In genomic region chr14:83556746-83557460, GRCh38 we compare ENCODE assay signal across 18 cellular contexts.
DNase-seq lines count a peak whose midpoint lies in the region; ATAC-seq and TF ChIP-seq lines count a peak whose summit lies in the region.
"Had no signal": no experiment of that assay in that cellular context is flagged by ENCODE, and none has a peak within 500 bp of the region (broad histone marks: within the 10 kb centered on the region; RNA-seq: fewer than 3 reads in every experiment).

No MANE protein-coding gene starts in this region.

- no peak for TF ChIP-seq CTCF in IMR-90 (conservative IDR thresholded peaks at IDR 0.05; ENCODE audit: low read depth, low read length)
- TF ChIP-seq CTCF in brain microvascular endothelial cell (IDR thresholded peaks at IDR 0.05; ENCODE audit: low read depth, low read length, missing control alignments), result no peak

- peak overlapping the region; percentile 59; the same call in 1 of the 3 replicates for H2BK15ac ChIP-seq in IMR-90 (ENCODE audit: low read depth, low read length)

- no peak for TF ChIP-seq POLR2A in IMR-90 (IDR thresholded peaks at IDR 0.05; ENCODE audit: low read depth, low read length)

- no peak overlapping the region for H3K4me3 Mint-ChIP-seq in naive thymus-derived CD4-positive, alpha-beta T cell
- H3K4me3 Mint-ChIP-seq: activated CD4-positive, alpha-beta memory T cell treated with anti-CD3 and anti-CD28 coated beads, Interleukin-2, amount 10 ng/mL, durations not matched to agents 7 days and 5 days; stimulated activated naive B cell treated with anti-CD40 and anti-IgM and Interleukin-4, amounts not matched to agents 10 μg/mL and 1 μg/mL and 100 μg/mL, for 72 hours had no signal

- peak overlapping the region; percentile 69; the same call in 1 of the 2 replicates for H3K18ac ChIP-seq in IMR-90 (ENCODE audit: low read depth, low read length)

- WGBS in IMR-90 (ENCODE audit: extremely low coverage in 2 of 2, insufficient read length in 1 of 2), 2 experiments, result no CpG with 5 or more reads among the region's 9 CpGs

- H3K27ac ChIP-seq in IMR-90 (ENCODE audit: insufficient read depth, low read length) (peak overlapping the region; percentile 53; the same call in 1 of the 2 replicates), brain microvascular endothelial cell (peak overlapping the region; percentile 87)
- no peak overlapping the region for H3K27ac ChIP-seq in naive thymus-derived CD4-positive, alpha-beta T cell (ENCODE audit: low read depth, low read length)
- H3K27ac ChIP-seq: colonic mucosa, PC-9, upper lobe of left lung had no signal

- CTCF ChIA-PET in IMR-90 (lab: Yijun Ruan, JAX), result interaction anchor here (0.8 kb wide), 1 partner anchor 524 kb away, joined by 3 read pairs; no protein-coding TSS in a partner anchor
- CTCF ChIA-PET in naive thymus-derived CD4-positive, alpha-beta T cell (lab: Charles Lee), result no interaction called here

- H3K36me3 ChIP-seq in IMR-90 (ENCODE audit: control insufficient read depth, insufficient read depth, low read length) (no peaks in the 10 kb centered on the region), brain microvascular endothelial cell (replicated peaks) (no peaks in the 10 kb centered on the region)
- no peaks in the 10 kb centered on the region for H3K36me3 ChIP-seq in naive thymus-derived CD4-positive, alpha-beta T cell (ENCODE audit: control insufficient read depth in 2 of 3, insufficient read depth in 3 of 3, low read length in 3 of 3)
- H3K36me3 ChIP-seq: colonic mucosa, upper lobe of left lung had no signal

- peak overlapping the region; percentile 59; the same call in 1 of the 2 replicates for H4K5ac ChIP-seq in IMR-90 (ENCODE audit: low read depth, low read length)

- H3K9ac ChIP-seq in IMR-90 (ENCODE audit: low read depth, low read length), result no peak overlapping the region

- peak overlapping the region; percentile 40 for H4K91ac ChIP-seq in IMR-90 (ENCODE audit: insufficient read depth, low read depth, low read length)

- no TSS peak for BruUV-seq in IMR-90 (replicated peaks; lab: Mats Ljungman, UMichigan)

- H2AK5ac ChIP-seq in IMR-90 (ENCODE audit: low read depth, low read length), result no peak overlapping the region

- 0 out of 2 replicates have a peak overlapping the region, but pooled peaks have one; percentile 27 for H3K14ac ChIP-seq in IMR-90 (replicated peaks; ENCODE audit: low read depth, low read length)

- peaks cover 5% of the 10 kb centered on the region; the same call in 1 of the 2 replicates for H3K9me3 ChIP-seq in IMR-90 (ENCODE audit: control insufficient read depth, insufficient read depth, low read length)
- H3K9me3 ChIP-seq in naive thymus-derived CD4-positive, alpha-beta T cell (ENCODE audit: control insufficient read depth in 2 of 3, low read length in 3 of 3), result peaks cover 0 to 11% (median 4%) of the 10 kb centered on the region in 3 experiments
- H3K9me3 ChIP-seq: colonic mucosa, upper lobe of left lung had no signal

- H3K79me1 ChIP-seq in IMR-90 (ENCODE audit: low read depth in 1 of 2, low read length in 2 of 2), result no peaks in the 10 kb centered on the region

- no peak overlapping the region for H2AFZ ChIP-seq in IMR-90 (replicated peaks; ENCODE audit: low read length, poor library complexity)
- H2AFZ ChIP-seq: PC-9 had no signal

- in situ Hi-C loops in IMR-90 (cut with MboI; ENCODE audit: low sequenced_read_pairs) (no loop called here), brain microvascular endothelial cell (cut with HindIII; ENCODE audit: low pct_ligation_motif_present, low sequenced_read_pairs) (no loop called here)

- no peak overlapping the region for H3K23ac ChIP-seq in IMR-90 (ENCODE audit: low read depth, low read length)

- peaks cover 0 to 3% (median 0%) of the 10 kb centered on the region in 5 donors for H3K36me3 Mint-ChIP-seq in naive thymus-derived CD4-positive, alpha-beta T cell
- H3K36me3 Mint-ChIP-seq: stimulated activated naive B cell treated with anti-CD40 and anti-IgM and Interleukin-4, amounts not matched to agents 10 μg/mL and 1 μg/mL and 100 μg/mL, for 72 hours had no signal

- H3K4me3 ChIP-seq in IMR-90 (ENCODE audit: insufficient read depth, low read depth, low read length) (no peak overlapping the region), brain microvascular endothelial cell (ENCODE audit: low read depth, low read length) (no peak overlapping the region)
- no peak overlapping the region for H3K4me3 ChIP-seq in naive thymus-derived CD4-positive, alpha-beta T cell (ENCODE audit: low read length)
- H3K4me3 ChIP-seq: colonic mucosa, PC-9, upper lobe of left lung had no signal

- H3K4me1 ChIP-seq in IMR-90 (ENCODE audit: control insufficient read depth, insufficient read depth, low read length), result no peaks in the 10 kb centered on the region
- H3K4me1 ChIP-seq in naive thymus-derived CD4-positive, alpha-beta T cell (ENCODE audit: control insufficient read depth in 2 of 2, insufficient read depth in 2 of 2, low read length in 2 of 2), result no peaks in the 10 kb centered on the region
- H3K4me1 ChIP-seq: colonic mucosa, upper lobe of left lung had no signal

- dilution Hi-C loops in IMR-90 (cut with HindIII; ENCODE audit: low sequenced_read_pairs, unreplicated experiment), result no loop called here

- TF ChIP-seq RAD21 in IMR-90 (IDR thresholded peaks at IDR 0.05; ENCODE audit: low read length), result no peak

- no peaks in the 10 kb centered on the region for H3K27me3 Mint-ChIP-seq in naive thymus-derived CD4-positive, alpha-beta T cell
- H3K27me3 Mint-ChIP-seq: activated CD4-positive, alpha-beta memory T cell treated with anti-CD3 and anti-CD28 coated beads, Interleukin-2, amount 10 ng/mL, durations not matched to agents 7 days and 5 days; stimulated activated naive B cell treated with anti-CD40 and anti-IgM and Interleukin-4, amounts not matched to agents 10 μg/mL and 1 μg/mL and 100 μg/mL, for 72 hours had no signal

- no peaks in the 10 kb centered on the region for H3K4me1 Mint-ChIP-seq in naive thymus-derived CD4-positive, alpha-beta T cell
- H3K4me1 Mint-ChIP-seq: activated CD4-positive, alpha-beta memory T cell treated with anti-CD3 and anti-CD28 coated beads, Interleukin-2, amount 10 ng/mL, durations not matched to agents 7 days and 5 days; stimulated activated naive B cell treated with anti-CD40 and anti-IgM and Interleukin-4, amounts not matched to agents 10 μg/mL and 1 μg/mL and 100 μg/mL, for 72 hours had no signal

- H2BK120ac ChIP-seq in IMR-90 (ENCODE audit: low read depth, low read length), result peak overlapping the region; percentile 60

- H3K9me1 ChIP-seq in IMR-90 (ENCODE audit: insufficient read depth, low read length), result 0 out of 2 replicates have a peak, but pooled peaks cover 3% of the 10 kb centered on the region

- no peak overlapping the region for H3K27ac Mint-ChIP-seq in naive thymus-derived CD4-positive, alpha-beta T cell
- H3K27ac Mint-ChIP-seq: activated CD4-positive, alpha-beta memory T cell treated with anti-CD3 and anti-CD28 coated beads, Interleukin-2, amount 10 ng/mL, durations not matched to agents 7 days and 5 days; stimulated activated naive B cell treated with anti-CD40 and anti-IgM and Interleukin-4, amounts not matched to agents 10 μg/mL and 1 μg/mL and 100 μg/mL, for 72 hours had no signal

- H3K9me3 Mint-ChIP-seq in naive thymus-derived CD4-positive, alpha-beta T cell, result peaks cover 0 to 30% (median 6%) of the 10 kb centered on the region in 11 donors

- no peaks in the 10 kb centered on the region for H4K20me1 ChIP-seq in IMR-90 (ENCODE audit: insufficient read depth, low read length)

- no peaks in the 10 kb centered on the region for H3K27me3 ChIP-seq in IMR-90 (ENCODE audit: control insufficient read depth, insufficient read depth, low read length)
- no peaks in the 10 kb centered on the region for H3K27me3 ChIP-seq in brain microvascular endothelial cell (replicated peaks)
- no peaks in the 10 kb centered on the region for H3K27me3 ChIP-seq in naive thymus-derived CD4-positive, alpha-beta T cell (ENCODE audit: control insufficient read depth in 2 of 2, insufficient read depth in 2 of 2, low read length in 2 of 2)
- H3K27me3 ChIP-seq: colonic mucosa, upper lobe of left lung had no signal

- H3K4ac ChIP-seq in IMR-90 (ENCODE audit: low read depth, low read length), result peak overlapping the region; percentile 48

- peak overlapping the region; percentile 78 for H2BK20ac ChIP-seq in IMR-90 (ENCODE audit: low read depth, low read length)

- intact Hi-C loops in IMR-90 (cut with micrococcal nuclease), result no loop called here
- intact Hi-C loops in naive thymus-derived CD4-positive, alpha-beta T cell (cut with micrococcal nuclease), result no loop called here

- DNase-seq in AG08395 (ENCODE audit: low spot score) (peak; percentile 2), IMR-90 (peak; percentile 91), brain microvascular endothelial cell (peak; percentile 84), glomerular visceral epithelial cell (ENCODE audit: extremely low spot score) (peak; percentile 61), MV-4-11 (lab: John Stamatoyannopoulos, UW) (no peak), NCI-H82 treated with DMSO at 0.1 percent for 48 hours (lab: John Stamatoyannopoulos, UW; ENCODE audit: unreplicated experiment) (no peak)
- DNase-seq in naive thymus-derived CD4-positive, alpha-beta T cell, result no peak
- DNase-seq: activated CD4-positive, alpha-beta memory T cell treated with anti-CD3 and anti-CD28 coated beads, Interleukin-2, amount 10 ng/mL, durations not matched to agents 7 days and 5 days; activated T-cell treated with anti-CD3 and anti-CD28 coated beads, Interleukin-2, amount 50 U/mL, for 48 hours; Calu3; colonic mucosa; hypothalamus; Kasumi-1; NCI-H510A; PC-9; stimulated activated naive B cell treated with anti-CD40 and anti-IgM and Interleukin-4, amounts not matched to agents 10 μg/mL and 1 μg/mL and 100 μg/mL, for 72 hours; upper lobe of left lung had no signal

- no peak overlapping the region for H2AK9ac ChIP-seq in IMR-90 (replicated peaks; ENCODE audit: low read depth, low read length, poor library complexity)

- ATAC-seq in IMR-90 (ENCODE audit: low read depth) (peak; percentile 67), GM21390 (IDR thresholded peaks at IDR 0.05; ENCODE audit: unreplicated experiment) (no peak)
- no peak for ATAC-seq in naive thymus-derived CD4-positive, alpha-beta T cell
- ATAC-seq: stimulated activated naive B cell treated with anti-CD40 and anti-IgM and Interleukin-4, amounts not matched to agents 10 μg/mL and 1 μg/mL and 100 μg/mL, for 72 hours had no signal

- no peak overlapping the region for H3K4me2 ChIP-seq in IMR-90 (ENCODE audit: low read depth, low read length)
- H3K4me2 ChIP-seq: PC-9 had no signal

- H3K56ac ChIP-seq in IMR-90 (ENCODE audit: extremely low read depth, insufficient read depth, low read length), result no peak overlapping the region

- POLR2A ChIA-PET in IMR-90 (lab: Charles Lee; ENCODE audit: unreplicated experiment), result no interaction called here
- POLR2A ChIA-PET in naive thymus-derived CD4-positive, alpha-beta T cell (lab: Charles Lee), result no interaction called here

- H4K8ac ChIP-seq in IMR-90 (ENCODE audit: low read depth in 2 of 2, low read length in 2 of 2), result peak overlapping the region in 1 of 2 experiments; percentile 62; a peak in 2 of 4 replicates

- H2BK5ac ChIP-seq in IMR-90 (ENCODE audit: low read depth, low read length, poor library complexity, severe bottlenecking), result peak overlapping the region; percentile 57

TF ChIP-seq in IMR-90, 13 proteins besides CTCF, POLR2A, EP300 and RAD21:
- TF ChIP-seq MAFK (IDR thresholded peaks at IDR 0.05; ENCODE audit: low read depth, low read length), result no peak
- no peak for TF ChIP-seq NFE2L2 (IDR thresholded peaks at IDR 0.05; ENCODE audit: low read depth, low read length)
- TF ChIP-seq FOS (IDR thresholded peaks at IDR 0.05; ENCODE audit: low read depth, low read length), result peak; percentile 80; the same call in 1 of the 2 replicates

Comparison
In these comparisons a context has a peak if more than half of its experiments do, and no peak if none do; other contexts are left out.
1. DNase-seq: peak in AG08395 (single experiment), IMR-90 (single experiment), brain microvascular endothelial cell (single experiment) and glomerular visceral epithelial cell (single experiment); none in naive thymus-derived CD4-positive, alpha-beta T cell (0 of 9), MV-4-11 (single experiment) and NCI-H82 treated with DMSO at 0.1 percent for 48 hours (single experiment).